24 cellular contexts compared by ENCODE assay signal in genomic region chr6:88666906-88667305, GRCh38.
"Had no signal": no experiment of that assay in that cellular context is flagged by ENCODE, and none has a peak within 500 bp of the region (broad histone marks: within the 10 kb centered on the region; RNA-seq: fewer than 3 reads in every experiment).

No MANE protein-coding gene starts in this region.

- H3K4me1 Mint-ChIP-seq: nephron progenitor cell had no signal

- ATAC-seq: left cardiac atrium; left lung; naive thymus-derived CD8-positive, alpha-beta T cell; sciatic nerve; stimulated activated naive CD8-positive, alpha-beta T cell treated with anti-CD3 and anti-CD28 coated beads, Interleukin-15, amount 100 ng/mL, for 72 hours had no signal

- H3K36me3 ChIP-seq: prostate gland, right atrium auricular region had no signal

- H3K27me3 ChIP-seq: esophagus squamous epithelium, left lung, right atrium auricular region, suprapubic skin, transverse colon had no signal

- DNase-seq: dermis blood vessel endothelial cell; effector memory CD4-positive, alpha-beta T cell; erythroblast; esophagus squamous epithelium; left cardiac atrium; left lung; mesenchymal stem cell; midbrain; naive thymus-derived CD8-positive, alpha-beta T cell; nephron progenitor cell; nucleus accumbens; stimulated activated CD4-positive, alpha-beta T cell treated with anti-CD3 and anti-CD28 coated beads, Interleukin-12 subunit alpha, Interleukin-12 subunit beta, amount 100 ng/mL, for 4 hours; stimulated activated CD4-positive, alpha-beta T cell treated with anti-CD3 and anti-CD28 coated beads, Interleukin-1b, Interleukin-23, amount 100 ng/mL, for 48 hours; stimulated activated CD4-positive, alpha-beta T cell treated with anti-CD3 and anti-CD28 coated beads, Interleukin-4, amount 100 ng/mL, for 1 hour; stimulated activated CD8-positive, alpha-beta memory T cell treated with anti-CD3 and anti-CD28 coated beads, Interleukin-4, amount 100 ng/mL, for 48 hours; stimulated activated naive CD4-positive, alpha-beta T cell; stimulated activated naive CD8-positive, alpha-beta T cell treated with anti-CD3 and anti-CD28 coated beads, Interleukin-15, amount 100 ng/mL, for 72 hours; transverse colon had no signal

- H3K4me3 Mint-ChIP-seq: naive thymus-derived CD8-positive, alpha-beta T cell; nephron progenitor cell; stimulated activated naive CD8-positive, alpha-beta T cell treated with anti-CD3 and anti-CD28 coated beads, Interleukin-15, amount 100 ng/mL, for 72 hours had no signal

- H3K4me1 ChIP-seq: esophagus squamous epithelium, left lung, prostate gland, right atrium auricular region, suprapubic skin, transverse colon had no signal

- H3K4me3 ChIP-seq: coronary artery, esophagus squamous epithelium, left lung, prostate gland, right atrium auricular region, smooth muscle cell, suprapubic skin, transverse colon had no signal

- H3K9me3 ChIP-seq: prostate gland had no signal

- H3K27me3 Mint-ChIP-seq: naive thymus-derived CD8-positive, alpha-beta T cell; stimulated activated naive CD8-positive, alpha-beta T cell treated with anti-CD3 and anti-CD28 coated beads, Interleukin-15, amount 100 ng/mL, for 72 hours had no signal

- H3K27ac ChIP-seq: coronary artery, esophagus squamous epithelium, left lung, prostate gland, right atrium auricular region, suprapubic skin, transverse colon had no signal

- H3K27ac Mint-ChIP-seq: nephron progenitor cell; stimulated activated naive CD8-positive, alpha-beta T cell treated with anti-CD3 and anti-CD28 coated beads, Interleukin-15, amount 100 ng/mL, for 72 hours had no signal
